Comparison of ENCODE assay signal across 19 cellular contexts in genomic region chr9:69579032-69579748, GRCh38.
"Had no signal": no experiment of that assay in that cellular context is flagged by ENCODE, and none has a peak within 500 bp of the region (broad histone marks: within the 10 kb centered on the region; RNA-seq: fewer than 3 reads in every experiment).

No MANE protein-coding gene starts in this region.

- H3K27ac ChIP-seq: PC-9 had no signal

- H3K4me2 ChIP-seq: PC-9 had no signal

- H2AFZ ChIP-seq: PC-9 had no signal

- H3K4me3 ChIP-seq: PC-9 had no signal

- ATAC-seq: activated CD8-positive, alpha-beta memory T cell treated with anti-CD3 and anti-CD28 coated beads, Interleukin-2, amount 10 ng/mL, durations not matched to agents 7 days and 5 days; activated naive CD4-positive, alpha-beta T cell treated with anti-CD3 and anti-CD28 coated beads, Interleukin-2, amount 50 U/mL, for 72 hours had no signal

- DNase-seq: activated CD4-positive, alpha-beta T cell treated with anti-CD3 and anti-CD28 coated beads for 48 hours; activated CD4-positive, alpha-beta T cell treated with anti-CD3 and anti-CD28 coated beads, Interleukin-2, amount 50 U/mL, for 48 hours; activated CD4-positive, CD25-positive, alpha-beta regulatory T cell treated with anti-CD3 and anti-CD28 coated beads, Interleukin-2, amount 50 U/mL, for 72 hours; activated CD8-positive, alpha-beta memory T cell treated with anti-CD3 and anti-CD28 coated beads, Interleukin-2, amount 10 ng/mL, durations not matched to agents 7 days and 5 days; activated effector memory CD4-positive, alpha-beta T cell treated with anti-CD3 and anti-CD28 coated beads, Interleukin-2, amount 50 U/mL, for 16 hours; activated naive CD4-positive, alpha-beta T cell treated with Interleukin-2 at 50 U/mL for 16 hours; activated T-cell treated with anti-CD3 and anti-CD28 coated beads, Interleukin-2, amount 50 U/mL, for 24 hours; amygdala; Karpas-422; MM.1S; NCI-H1105 treated with DMSO at 0.1 percent for 48 hours; NCI-H1436 treated with DMSO at 0.1 percent for 48 hours; NCI-H187; NCI-H2081; NCI-H510A treated with DMSO at 0.1 percent for 48 hours; NCI-H69; PC-9; SHP77 treated with DMSO at 0.1 percent for 48 hours had no signal
